27 cellular contexts compared by ENCODE assay signal in the genomic region with DNA sequence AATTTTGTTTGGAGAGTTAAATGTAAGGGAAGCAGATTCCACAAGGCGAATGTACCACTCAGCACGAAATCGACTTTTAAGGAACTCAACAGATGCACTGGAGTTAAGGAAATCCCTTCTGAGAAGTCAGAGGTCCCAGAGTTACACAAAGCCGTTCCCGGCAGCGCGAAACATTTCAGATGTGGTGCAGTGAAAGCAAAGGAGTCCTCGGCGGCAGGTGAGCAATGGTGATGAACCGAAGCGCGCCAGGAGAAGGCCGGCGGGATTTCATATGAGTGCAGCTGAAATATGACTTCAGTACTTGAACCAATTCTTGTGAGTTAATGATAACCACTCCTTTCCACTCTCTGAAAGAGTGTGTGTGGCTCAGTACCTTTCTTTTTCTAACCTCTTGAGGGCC.
"Had no signal": no experiment of that assay in that cellular context is flagged by ENCODE, and none has a peak within 500 bp of the region (broad histone marks: within the 10 kb centered on the region; RNA-seq: fewer than 3 reads in every experiment).

No MANE protein-coding gene starts in this region.

- DNase-seq: activated CD4-positive, alpha-beta T cell treated with anti-CD3 and anti-CD28 coated beads, Interleukin-2, amount 10 ng/mL, durations not matched to agents 24 days and 14 days; activated CD4-positive, alpha-beta T cell treated with anti-CD3 and anti-CD28 coated beads, Interleukin-2, amount 50 U/mL, for 48 hours; activated CD4-positive, CD25-positive, alpha-beta regulatory T cell treated with anti-CD3 and anti-CD28 coated beads, Interleukin-2, amount 50 U/mL, for 72 hours; activated CD8-positive, alpha-beta memory T cell treated with anti-CD3 and anti-CD28 coated beads, Interleukin-2, amount 10 ng/mL, durations not matched to agents 7 days and 5 days; activated effector memory CD4-positive, alpha-beta T cell treated with anti-CD3 and anti-CD28 coated beads, Interleukin-2, amount 50 U/mL, for 16 hours; activated naive CD4-positive, alpha-beta T cell treated with Interleukin-2 at 50 U/mL for 16 hours; activated naive CD8-positive, alpha-beta T cell treated with anti-CD3 and anti-CD28 coated beads, Interleukin-2, amount 50 U/mL, for 24 hours; activated T-cell treated with anti-CD3 and anti-CD28 coated beads, Interleukin-2, amount 50 U/mL, for 24 hours; amniotic stem cell; KG1; NCI-H1092 treated with DMSO at 0.1 percent for 48 hours; NCI-H1436; NCI-H1694 treated with DMSO at 0.1 percent for 48 hours; NCI-H2081 treated with DMSO at 0.1 percent for 48 hours; NCI-H2171 treated with DMSO at 0.1 percent for 48 hours; NCI-H345; NCI-H510A; NCI-H69; NK-92 treated with Interleukin-12 subunit alpha and Interleukin-12 subunit beta, amount 100 ng/mL, for 24 hours; Peyer's patch; SHP77 had no signal

- H3K27me3 Mint-ChIP-seq: brain had no signal

- H3K27me3 ChIP-seq: Peyer's patch had no signal

- H3K36me3 Mint-ChIP-seq: activated CD8-positive, alpha-beta memory T cell treated with anti-CD3 and anti-CD28 coated beads, Interleukin-2, amount 10 ng/mL, durations not matched to agents 7 days and 5 days; activated naive CD4-positive, alpha-beta T cell treated with anti-CD3 and anti-CD28 coated beads, Interleukin-2, amount 50 U/mL, for 72 hours had no signal

- H3K4me3 ChIP-seq: Peyer's patch, SJSA1 had no signal

- H3K4me1 Mint-ChIP-seq: activated CD4-positive, alpha-beta T cell treated with anti-CD3 and anti-CD28 coated beads, Interleukin-2, amount 10 ng/mL, durations not matched to agents 24 days and 14 days; activated naive CD8-positive, alpha-beta T cell treated with anti-CD3 and anti-CD28 coated beads, Interleukin-2, amount 50 U/mL, for 24 hours; central memory CD8-positive, alpha-beta T cell had no signal

- H3K36me3 ChIP-seq: Peyer's patch, SJSA1 had no signal

- H3K9me3 ChIP-seq: Peyer's patch, SJSA1 had no signal

- H3K4me1 ChIP-seq: Peyer's patch, SJSA1 had no signal

- H3K9me3 Mint-ChIP-seq: activated CD4-positive, alpha-beta T cell treated with anti-CD3 and anti-CD28 coated beads, Interleukin-2, amount 10 ng/mL, durations not matched to agents 24 days and 14 days; activated naive CD4-positive, alpha-beta T cell treated with anti-CD3 and anti-CD28 coated beads, Interleukin-2, amount 50 U/mL, for 72 hours; activated naive CD8-positive, alpha-beta T cell treated with anti-CD3 and anti-CD28 coated beads, Interleukin-2, amount 50 U/mL, for 24 hours; activated T-cell treated with anti-CD3 and anti-CD28 coated beads, Interleukin-2, amount 50 U/mL, for 24 hours; activated T-helper 1 cell treated with anti-CD3 and anti-CD28 coated beads, Interleukin-12 subunit alpha, Interleukin-12 subunit beta, Interleukin-2, Interleukin-4 antibody, amounts not matched to agents 30 ng/mL and 10 ng/mL and 1 ng/mL, durations not matched to agents 14 hours and 24 hours and 36 hours; central memory CD8-positive, alpha-beta T cell; T-helper 1 cell treated with Interleukin-12 subunit alpha and Interleukin-12 subunit beta and Interleukin-4 antibody, amounts not matched to agents 30 μg/mL and 1 μg/mL, for 36 hours had no signal

- H3K27ac ChIP-seq: Peyer's patch, SJSA1 had no signal

- H3K4me3 Mint-ChIP-seq: activated CD4-positive, alpha-beta T cell treated with anti-CD3 and anti-CD28 coated beads, Interleukin-2, amount 10 ng/mL, durations not matched to agents 24 days and 14 days; activated CD8-positive, alpha-beta memory T cell treated with anti-CD3 and anti-CD28 coated beads, Interleukin-2, amount 10 ng/mL, durations not matched to agents 7 days and 5 days; activated naive CD8-positive, alpha-beta T cell treated with anti-CD3 and anti-CD28 coated beads, Interleukin-2, amount 50 U/mL, for 24 hours; activated T-cell treated with anti-CD3 and anti-CD28 coated beads, Interleukin-2, amount 50 U/mL, for 24 hours; activated T-helper 1 cell treated with anti-CD3 and anti-CD28 coated beads, Interleukin-12 subunit alpha, Interleukin-12 subunit beta, Interleukin-2, Interleukin-4 antibody, amounts not matched to agents 30 ng/mL and 10 ng/mL and 1 ng/mL, durations not matched to agents 14 hours and 24 hours and 36 hours; brain; central memory CD8-positive, alpha-beta T cell; T-helper 1 cell treated with Interleukin-12 subunit alpha and Interleukin-12 subunit beta and Interleukin-4 antibody, amounts not matched to agents 30 μg/mL and 1 μg/mL, for 36 hours had no signal

- H3K27ac Mint-ChIP-seq: activated CD4-positive, alpha-beta T cell treated with anti-CD3 and anti-CD28 coated beads, Interleukin-2, amount 10 ng/mL, durations not matched to agents 24 days and 14 days; activated CD8-positive, alpha-beta memory T cell treated with anti-CD3 and anti-CD28 coated beads, Interleukin-2, amount 10 ng/mL, durations not matched to agents 7 days and 5 days; activated naive CD4-positive, alpha-beta T cell treated with anti-CD3 and anti-CD28 coated beads, Interleukin-2, amount 50 U/mL, for 72 hours; activated naive CD8-positive, alpha-beta T cell treated with anti-CD3 and anti-CD28 coated beads, Interleukin-2, amount 50 U/mL, for 24 hours; activated T-cell treated with anti-CD3 and anti-CD28 coated beads, Interleukin-2, amount 50 U/mL, for 24 hours; activated T-helper 1 cell treated with anti-CD3 and anti-CD28 coated beads, Interleukin-12 subunit alpha, Interleukin-12 subunit beta, Interleukin-2, Interleukin-4 antibody, amounts not matched to agents 30 ng/mL and 10 ng/mL and 1 ng/mL, durations not matched to agents 14 hours and 24 hours and 36 hours; brain; T-helper 1 cell treated with Interleukin-12 subunit alpha and Interleukin-12 subunit beta and Interleukin-4 antibody, amounts not matched to agents 30 μg/mL and 1 μg/mL, for 36 hours had no signal
